Comparison of ENCODE assay signal across 29 cellular contexts in genomic region chr1:232212248-232212647, GRCh38.
"Had no signal": no experiment of that assay in that cellular context is flagged by ENCODE, and none has a peak within 500 bp of the region (broad histone marks: within the 10 kb centered on the region; RNA-seq: fewer than 3 reads in every experiment).

No MANE protein-coding gene starts in this region.

- H3K27ac Mint-ChIP-seq: activated CD4-positive, alpha-beta T cell treated with anti-CD3 and anti-CD28 coated beads, Interleukin-2, amount 10 ng/mL, durations not matched to agents 7 days and 5 days; activated CD8-positive, alpha-beta T cell treated with anti-CD3 and anti-CD28 coated beads, Interleukin-2, amount 10 ng/mL, durations not matched to agents 7 days and 5 days; activated naive CD4-positive, alpha-beta T cell treated with anti-CD3 and anti-CD28 coated beads, Interleukin-2, amount 10 ng/mL, durations not matched to agents 7 days and 5 days; activated naive CD8-positive, alpha-beta T cell; activated naive CD8-positive, alpha-beta T cell treated with anti-CD3 and anti-CD28 coated beads, Interleukin-2, amount 50 U/mL, for 24 hours; activated T-helper 1 cell treated with anti-CD3 and anti-CD28 coated beads, Interleukin-12 subunit alpha, Interleukin-12 subunit beta, Interleukin-2, Interleukin-4 antibody, amounts not matched to agents 30 ng/mL and 10 ng/mL and 1 ng/mL, durations not matched to agents 14 hours and 24 hours and 36 hours; brain; T-helper 1 cell treated with Interleukin-12 subunit alpha and Interleukin-12 subunit beta and Interleukin-4 antibody, amounts not matched to agents 30 μg/mL and 1 μg/mL, for 36 hours; T-helper 2 cell treated with Interferon-gamma antibody and Interleukin-4, amounts not matched to agents 5 μg/mL and 100 μg/mL, for 36 hours had no signal

- H3K4me1 Mint-ChIP-seq: activated CD4-positive, alpha-beta T cell treated with anti-CD3 and anti-CD28 coated beads, Interleukin-2, amount 10 ng/mL, durations not matched to agents 7 days and 5 days; activated naive CD4-positive, alpha-beta T cell treated with anti-CD3 and anti-CD28 coated beads, Interleukin-2, amount 10 ng/mL, durations not matched to agents 7 days and 5 days; activated naive CD8-positive, alpha-beta T cell treated with anti-CD3 and anti-CD28 coated beads, Interleukin-2, amount 50 U/mL, for 24 hours had no signal

- DNase-seq: activated CD4-positive, alpha-beta T cell treated with anti-CD3 and anti-CD28 coated beads, Interleukin-2, amount 10 ng/mL, durations not matched to agents 7 days and 5 days; activated CD4-positive, alpha-beta T cell treated with anti-CD3 and anti-CD28 coated beads, Interleukin-2, amount 50 U/mL, for 48 hours; activated CD8-positive, alpha-beta T cell treated with anti-CD3 and anti-CD28 coated beads, Interleukin-2, amount 10 ng/mL, durations not matched to agents 7 days and 5 days; activated naive CD4-positive, alpha-beta T cell treated with anti-CD3 and anti-CD28 coated beads, Interleukin-2, amount 10 ng/mL, durations not matched to agents 7 days and 5 days; activated naive CD8-positive, alpha-beta T cell treated with anti-CD3 and anti-CD28 coated beads, Interleukin-2, amount 50 U/mL, for 24 hours; activated T-cell treated with anti-CD3 and anti-CD28 coated beads, Interleukin-2, amount 50 U/mL, for 4 hours; anterior cingulate cortex; MM.1S; MV-4-11; NCI-H1092; NCI-H1436 treated with DMSO at 0.1 percent for 48 hours; NCI-H1694 treated with DMSO at 0.1 percent for 48 hours; NCI-H2029; NCI-H510A; NCI-H526; NCI-H748 treated with DMSO at 0.1 percent for 48 hours; NK-92 treated with Interleukin-12 subunit alpha and Interleukin-12 subunit beta, amount 100 ng/mL, for 24 hours; PC-3; Peyer's patch; RPMI8226; SHP77 treated with DMSO at 0.1 percent for 48 hours; SK-N-SH had no signal

- H3K4me3 Mint-ChIP-seq: activated CD4-positive, alpha-beta T cell treated with anti-CD3 and anti-CD28 coated beads, Interleukin-2, amount 10 ng/mL, durations not matched to agents 7 days and 5 days; activated CD8-positive, alpha-beta T cell treated with anti-CD3 and anti-CD28 coated beads, Interleukin-2, amount 10 ng/mL, durations not matched to agents 7 days and 5 days; activated naive CD4-positive, alpha-beta T cell treated with anti-CD3 and anti-CD28 coated beads, Interleukin-2, amount 10 ng/mL, durations not matched to agents 7 days and 5 days; activated naive CD8-positive, alpha-beta T cell; activated naive CD8-positive, alpha-beta T cell treated with anti-CD3 and anti-CD28 coated beads, Interleukin-2, amount 50 U/mL, for 24 hours; activated T-cell treated with anti-CD3 and anti-CD28 coated beads, Interleukin-2, amount 50 U/mL, for 4 hours; activated T-helper 1 cell treated with anti-CD3 and anti-CD28 coated beads, Interleukin-12 subunit alpha, Interleukin-12 subunit beta, Interleukin-2, Interleukin-4 antibody, amounts not matched to agents 30 ng/mL and 10 ng/mL and 1 ng/mL, durations not matched to agents 14 hours and 24 hours and 36 hours; brain; T-helper 1 cell treated with Interleukin-12 subunit alpha and Interleukin-12 subunit beta and Interleukin-4 antibody, amounts not matched to agents 30 μg/mL and 1 μg/mL, for 36 hours; T-helper 2 cell treated with Interferon-gamma antibody and Interleukin-4, amounts not matched to agents 5 μg/mL and 100 μg/mL, for 36 hours had no signal

- H3K36me3 ChIP-seq: Peyer's patch, SJSA1 had no signal

- H3K4me2 ChIP-seq: KMS-11, SK-N-SH had no signal

- H3K36me3 Mint-ChIP-seq: activated naive CD4-positive, alpha-beta T cell treated with anti-CD3 and anti-CD28 coated beads, Interleukin-2, amount 10 ng/mL, durations not matched to agents 7 days and 5 days; activated naive CD8-positive, alpha-beta T cell; brain had no signal

- H3K9me3 Mint-ChIP-seq: activated CD4-positive, alpha-beta T cell treated with anti-CD3 and anti-CD28 coated beads, Interleukin-2, amount 10 ng/mL, durations not matched to agents 7 days and 5 days; activated naive CD4-positive, alpha-beta T cell treated with anti-CD3 and anti-CD28 coated beads, Interleukin-2, amount 10 ng/mL, durations not matched to agents 7 days and 5 days; activated naive CD8-positive, alpha-beta T cell treated with anti-CD3 and anti-CD28 coated beads, Interleukin-2, amount 50 U/mL, for 24 hours; activated T-cell treated with anti-CD3 and anti-CD28 coated beads, Interleukin-2, amount 50 U/mL, for 4 hours; activated T-helper 1 cell treated with anti-CD3 and anti-CD28 coated beads, Interleukin-12 subunit alpha, Interleukin-12 subunit beta, Interleukin-2, Interleukin-4 antibody, amounts not matched to agents 30 ng/mL and 10 ng/mL and 1 ng/mL, durations not matched to agents 14 hours and 24 hours and 36 hours; brain; T-helper 1 cell treated with Interleukin-12 subunit alpha and Interleukin-12 subunit beta and Interleukin-4 antibody, amounts not matched to agents 30 μg/mL and 1 μg/mL, for 36 hours; T-helper 2 cell treated with Interferon-gamma antibody and Interleukin-4, amounts not matched to agents 5 μg/mL and 100 μg/mL, for 36 hours had no signal

- H3K27ac ChIP-seq: KMS-11, Peyer's patch, SJSA1 had no signal

- H3K9me3 ChIP-seq: Peyer's patch, SJSA1, SK-N-SH had no signal

- H3K27me3 ChIP-seq: Peyer's patch, SJSA1 had no signal

- H3K9ac ChIP-seq: KMS-11, SK-N-SH had no signal

- H3K4me1 ChIP-seq: Peyer's patch had no signal

- ATAC-seq: activated CD8-positive, alpha-beta T cell treated with anti-CD3 and anti-CD28 coated beads, Interleukin-2, amount 10 ng/mL, durations not matched to agents 7 days and 5 days; activated naive CD8-positive, alpha-beta T cell treated with anti-CD3 and anti-CD28 coated beads, Interleukin-2, amount 50 U/mL, for 24 hours; activated T-cell treated with anti-CD3 and anti-CD28 coated beads, Interleukin-2, amount 50 U/mL, for 4 hours; PC-3 had no signal

- H3K27me3 Mint-ChIP-seq: activated naive CD8-positive, alpha-beta T cell treated with anti-CD3 and anti-CD28 coated beads, Interleukin-2, amount 50 U/mL, for 24 hours; brain had no signal

- H3K4me3 ChIP-seq: Peyer's patch, SJSA1 had no signal
